ENCODE assay signal across 27 cellular contexts in the genomic region with DNA sequence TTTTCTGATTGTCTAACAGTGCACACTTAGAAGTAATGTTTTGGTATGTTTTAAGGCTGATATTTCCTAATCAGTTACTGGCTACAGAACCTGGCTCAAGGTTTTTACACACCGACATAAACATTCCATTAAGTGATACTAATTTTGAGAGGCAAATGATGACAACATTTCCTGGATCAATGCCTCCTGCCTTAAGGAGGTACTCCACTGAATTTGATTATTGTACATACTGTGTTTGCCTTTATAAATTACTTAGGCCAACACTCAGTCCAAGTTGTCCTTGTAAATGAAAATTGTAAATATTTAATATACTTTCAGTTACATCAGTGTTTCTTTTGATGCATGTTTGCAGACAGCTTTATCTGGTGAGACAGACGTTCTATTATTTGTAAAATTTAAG. TPM values are rescaled to one million over a fixed set of nuclear protein-coding genes. Genes with fewer than 3 reads are reported as not detected.
DNase-seq lines count a peak whose midpoint lies in the region; ATAC-seq and TF ChIP-seq lines count a peak whose summit lies in the region.
"Had no signal": no experiment of that assay in that cellular context is flagged by ENCODE, and none has a peak within 500 bp of the region (broad histone marks: within the 10 kb centered on the region; RNA-seq: fewer than 3 reads in every experiment).

No MANE protein-coding gene starts in this region.

- H2AK5ac ChIP-seq in IMR-90 (ENCODE audit: low read depth, low read length): no peak overlapping the region

- H3K27me3 Mint-ChIP-seq in activated T-helper 17 cell treated with anti-CD3 and anti-CD28 coated beads, Interleukin-2, amount 50 U/mL, for 72 hours: no peaks in the 10 kb centered on the region
- H3K27me3 Mint-ChIP-seq in activated T-cell treated with anti-CD3 and anti-CD28 coated beads, Interleukin-2, amount 50 U/mL, for 72 hours (ENCODE audit: low read depth): no peaks in the 10 kb centered on the region
- H3K27me3 Mint-ChIP-seq: activated CD4-positive, alpha-beta memory T cell treated with anti-CD3 and anti-CD28 coated beads for 36 hours; effector memory CD8-positive, alpha-beta T cell; natural killer cell treated with Interleukin-12 subunit alpha and Interleukin-12 subunit beta and Interleukin-15 and Interleukin-18, amount 100 ng/mL, for 72 hours; stimulated activated memory B cell treated with anti-CD40 and anti-IgM and Interleukin-4, amounts not matched to agents 10 μg/mL and 1 μg/mL and 100 μg/mL, for 72 hours; type B pancreatic cell had no signal

- no CpG with 5 or more reads among the region's 2 CpGs for WGBS in IMR-90 (ENCODE audit: extremely low coverage in 2 of 2, insufficient read length in 1 of 2), 2 experiments
- 51 to 54% methylated on average over 2 of the region's 2 CpGs for WGBS in heart right ventricle, 2 donors

- H2AK9ac ChIP-seq in IMR-90 (replicated peaks; ENCODE audit: low read depth, low read length, poor library complexity): no peak overlapping the region

- H4K20me1 ChIP-seq in IMR-90 (ENCODE audit: insufficient read depth, low read length): no peaks in the 10 kb centered on the region

- H4K5ac ChIP-seq in IMR-90 (ENCODE audit: low read depth, low read length): no peak overlapping the region

- H3K36me3 Mint-ChIP-seq in activated T-helper 17 cell treated with anti-CD3 and anti-CD28 coated beads, Interleukin-2, amount 50 U/mL, for 72 hours (ENCODE audit: low read depth): peaks cover 72% of the 10 kb centered on the region
- peaks cover 2 to 13% of the 10 kb centered on the region in 2 donors for H3K36me3 Mint-ChIP-seq in activated T-cell treated with anti-CD3 and anti-CD28 coated beads, Interleukin-2, amount 50 U/mL, for 72 hours (ENCODE audit: insufficient read depth in 2 of 2)

- DNase-seq in AG20443 (ENCODE audit: low spot score) (peak; percentile 25), IMR-90 (peak; percentile 71), astrocyte of the spinal cord (ENCODE audit: low read depth, low spot score) (peak; percentile 40), fibroblast of peridontal ligament (ENCODE audit: extremely low read depth) (peak; percentile 25), heart right ventricle (no peak), ecto neural progenitor cell (ENCODE audit: low spot score) (no peak)
- DNase-seq in activated T-cell treated with anti-CD3 and anti-CD28 coated beads, Interleukin-2, amount 50 U/mL, for 72 hours: no peak
- DNase-seq: activated CD4-positive, alpha-beta memory T cell treated with anti-CD3 and anti-CD28 coated beads for 36 hours; activated CD4-positive, CD25-positive, alpha-beta regulatory T cell treated with anti-CD3 and anti-CD28 coated beads, Interleukin-2, amount 50 U/mL, for 72 hours; activated CD8-positive, alpha-beta memory T cell treated with anti-CD3 and anti-CD28 coated beads, Interleukin-2, amount 50 U/mL, for 48 hours; COR-L47; DMS79 treated with DMSO at 0.1 percent for 48 hours; effector memory CD8-positive, alpha-beta T cell; immature natural killer cell; NCI-H1092 treated with DMSO at 0.1 percent for 48 hours; NCI-H187 treated with DMSO at 0.1 percent for 48 hours; NCI-H526; occipital lobe; SIG-M5 had no signal

- no peak overlapping the region for H2AFZ ChIP-seq in IMR-90 (replicated peaks; ENCODE audit: low read length, poor library complexity)

- ATAC-seq in IMR-90 (ENCODE audit: low read depth) (peak; percentile 73), heart right ventricle (no peak)
- no peak for ATAC-seq in activated T-helper 17 cell treated with anti-CD3 and anti-CD28 coated beads, Interleukin-2, amount 50 U/mL, for 72 hours (replicated peaks)
- no peak for ATAC-seq in activated T-cell treated with anti-CD3 and anti-CD28 coated beads, Interleukin-2, amount 50 U/mL, for 72 hours (replicated peaks in 1 of 2)
- ATAC-seq: activated naive CD4-positive, alpha-beta T cell treated with anti-CD3 and anti-CD28 coated beads, Interleukin-2, amount 50 U/mL, for 72 hours; effector memory CD8-positive, alpha-beta T cell; natural killer cell treated with Interleukin-12 subunit alpha and Interleukin-12 subunit beta and Interleukin-15 and Interleukin-18, amount 100 ng/mL, for 72 hours; stimulated activated memory B cell treated with anti-CD40 and anti-IgM and Interleukin-4, amounts not matched to agents 10 μg/mL and 1 μg/mL and 100 μg/mL, for 72 hours had no signal

- H2BK120ac ChIP-seq in IMR-90 (ENCODE audit: low read depth, low read length): no peak overlapping the region

- H3K9me3 ChIP-seq in IMR-90 (ENCODE audit: control insufficient read depth, insufficient read depth, low read length) (no peaks in the 10 kb centered on the region), heart right ventricle (peaks cover 0 to 4% (median 0%) of the 10 kb centered on the region in 11 donors)

- H3K9me1 ChIP-seq in IMR-90 (ENCODE audit: insufficient read depth, low read length): no peaks in the 10 kb centered on the region; the same call in 1 of the 2 replicates

- no peak overlapping the region for H3K14ac ChIP-seq in IMR-90 (replicated peaks; ENCODE audit: low read depth, low read length)

- intact Hi-C loops in IMR-90 (cut with micrococcal nuclease): no loop called here
- intact Hi-C loops in heart right ventricle (cut with DNase I): no loop called here

- H3K9me3 Mint-ChIP-seq in activated T-helper 17 cell treated with anti-CD3 and anti-CD28 coated beads, Interleukin-2, amount 50 U/mL, for 72 hours: no peaks in the 10 kb centered on the region
- no peaks in the 10 kb centered on the region for H3K9me3 Mint-ChIP-seq in activated T-cell treated with anti-CD3 and anti-CD28 coated beads, Interleukin-2, amount 50 U/mL, for 72 hours
- H3K9me3 Mint-ChIP-seq: activated CD4-positive, alpha-beta memory T cell treated with anti-CD3 and anti-CD28 coated beads for 36 hours; activated naive CD4-positive, alpha-beta T cell treated with anti-CD3 and anti-CD28 coated beads, Interleukin-2, amount 50 U/mL, for 72 hours; effector memory CD8-positive, alpha-beta T cell; immature natural killer cell; natural killer cell treated with Interleukin-12 subunit alpha and Interleukin-12 subunit beta and Interleukin-15 and Interleukin-18, amount 100 ng/mL, for 72 hours; stimulated activated memory B cell treated with anti-CD40 and anti-IgM and Interleukin-4, amounts not matched to agents 10 μg/mL and 1 μg/mL and 100 μg/mL, for 72 hours; type B pancreatic cell had no signal

- no peak overlapping the region for H3K9ac ChIP-seq in IMR-90 (ENCODE audit: low read depth, low read length)

- H3K4me1 Mint-ChIP-seq in activated T-helper 17 cell treated with anti-CD3 and anti-CD28 coated beads, Interleukin-2, amount 50 U/mL, for 72 hours: no peaks in the 10 kb centered on the region
- no peaks in the 10 kb centered on the region for H3K4me1 Mint-ChIP-seq in activated T-cell treated with anti-CD3 and anti-CD28 coated beads, Interleukin-2, amount 50 U/mL, for 72 hours (ENCODE audit: low read depth)
- H3K4me1 Mint-ChIP-seq: immature natural killer cell; stimulated activated memory B cell treated with anti-CD40 and anti-IgM and Interleukin-4, amounts not matched to agents 10 μg/mL and 1 μg/mL and 100 μg/mL, for 72 hours had no signal

- no peak overlapping the region for H3K56ac ChIP-seq in IMR-90 (ENCODE audit: extremely low read depth, insufficient read depth, low read length)

- peak overlapping the region; percentile 24; the same call in 1 of the 2 replicates for H3K18ac ChIP-seq in IMR-90 (ENCODE audit: low read depth, low read length)

- no peak overlapping the region for H3K27ac ChIP-seq in IMR-90 (ENCODE audit: insufficient read depth, low read length)
- no peak overlapping the region for H3K27ac ChIP-seq in heart right ventricle
- H3K27ac ChIP-seq: C4-2B, coronary artery had no signal

- TF ChIP-seq CTCF in IMR-90 (conservative IDR thresholded peaks at IDR 0.05; ENCODE audit: low read depth, low read length) (no peak), astrocyte of the spinal cord (IDR thresholded peaks at IDR 0.05; ENCODE audit: low read depth, low read length) (no peak), heart right ventricle (IDR thresholded peaks at IDR 0.05) (no peak)

- POLR2A ChIA-PET in IMR-90 (lab: Charles Lee; ENCODE audit: unreplicated experiment): no interaction called here

- H3K36me3 ChIP-seq in IMR-90 (ENCODE audit: control insufficient read depth, insufficient read depth, low read length) (0 out of 2 replicates have a peak, but pooled peaks cover 1% of the 10 kb centered on the region), heart right ventricle (peaks cover 0 to 64% (median 15%) of the 10 kb centered on the region in 9 donors)

- H3K4me3 ChIP-seq in IMR-90 (ENCODE audit: insufficient read depth, low read depth, low read length): no peak overlapping the region
- no peak overlapping the region for H3K4me3 ChIP-seq in astrocyte of the spinal cord (ENCODE audit: low read depth, low read length)
- H3K4me3 ChIP-seq in heart right ventricle: no peak overlapping the region
- H3K4me3 ChIP-seq: coronary artery had no signal

- in situ Hi-C loops in IMR-90 (cut with MboI; ENCODE audit: low sequenced_read_pairs): no loop called here
- in situ Hi-C loops in astrocyte of the spinal cord (cut with HindIII; ENCODE audit: low sequenced_read_pairs): no loop called here

- peaks cover 7% of the 10 kb centered on the region for H3K4me1 ChIP-seq in IMR-90 (ENCODE audit: control insufficient read depth, insufficient read depth, low read length)
- H3K4me1 ChIP-seq in heart right ventricle: peaks cover 0 to 18% (median 10%) of the 10 kb centered on the region in 9 donors

- H4K8ac ChIP-seq in IMR-90 (ENCODE audit: low read depth in 2 of 2, low read length in 2 of 2): no peak overlapping the region; a peak in 1 of 4 replicates

- no peak overlapping the region for H4K91ac ChIP-seq in IMR-90 (ENCODE audit: insufficient read depth, low read depth, low read length)

- dilution Hi-C loops in IMR-90 (cut with HindIII; ENCODE audit: low sequenced_read_pairs, unreplicated experiment): no loop called here

- no peak overlapping the region for H2BK20ac ChIP-seq in IMR-90 (ENCODE audit: low read depth, low read length)

- H3K4me3 Mint-ChIP-seq in activated T-helper 17 cell treated with anti-CD3 and anti-CD28 coated beads, Interleukin-2, amount 50 U/mL, for 72 hours: no peak overlapping the region
- no peak overlapping the region for H3K4me3 Mint-ChIP-seq in activated T-cell treated with anti-CD3 and anti-CD28 coated beads, Interleukin-2, amount 50 U/mL, for 72 hours
- H3K4me3 Mint-ChIP-seq: activated CD4-positive, alpha-beta memory T cell treated with anti-CD3 and anti-CD28 coated beads for 36 hours; effector memory CD8-positive, alpha-beta T cell; immature natural killer cell; natural killer cell treated with Interleukin-12 subunit alpha and Interleukin-12 subunit beta and Interleukin-15 and Interleukin-18, amount 100 ng/mL, for 72 hours; stimulated activated memory B cell treated with anti-CD40 and anti-IgM and Interleukin-4, amounts not matched to agents 10 μg/mL and 1 μg/mL and 100 μg/mL, for 72 hours; type B pancreatic cell had no signal

- H3K27me3 ChIP-seq in IMR-90 (ENCODE audit: control insufficient read depth, insufficient read depth, low read length): no peaks in the 10 kb centered on the region
- no peaks in the 10 kb centered on the region for H3K27me3 ChIP-seq in heart right ventricle

- CTCF ChIA-PET in IMR-90 (lab: Yijun Ruan, JAX): interaction anchor here (0.6 to 1.4 kb wide), 2 partner anchors 13 to 73 kb away, joined by 3 to 4 read pairs; no protein-coding TSS in a partner anchor

- H2BK5ac ChIP-seq in IMR-90 (ENCODE audit: low read depth, low read length, poor library complexity, severe bottlenecking): peak overlapping the region; percentile 75

- no peak for TF ChIP-seq RAD21 in IMR-90 (IDR thresholded peaks at IDR 0.05; ENCODE audit: low read length)

- no peak overlapping the region for H3K4ac ChIP-seq in IMR-90 (ENCODE audit: low read depth, low read length)

- no peak overlapping the region for H2BK15ac ChIP-seq in IMR-90 (ENCODE audit: low read depth, low read length)

- BruUV-seq in IMR-90 (replicated peaks; lab: Mats Ljungman, UMichigan): no TSS peak

- no peak overlapping the region for H3K27ac Mint-ChIP-seq in activated T-helper 17 cell treated with anti-CD3 and anti-CD28 coated beads, Interleukin-2, amount 50 U/mL, for 72 hours
- H3K27ac Mint-ChIP-seq in activated T-cell treated with anti-CD3 and anti-CD28 coated beads, Interleukin-2, amount 50 U/mL, for 72 hours: no peak overlapping the region
- H3K27ac Mint-ChIP-seq: activated CD4-positive, alpha-beta memory T cell treated with anti-CD3 and anti-CD28 coated beads for 36 hours; activated naive CD4-positive, alpha-beta T cell treated with anti-CD3 and anti-CD28 coated beads, Interleukin-2, amount 50 U/mL, for 72 hours; effector memory CD8-positive, alpha-beta T cell; immature natural killer cell; natural killer cell treated with Interleukin-12 subunit alpha and Interleukin-12 subunit beta and Interleukin-15 and Interleukin-18, amount 100 ng/mL, for 72 hours; stimulated activated memory B cell treated with anti-CD40 and anti-IgM and Interleukin-4, amounts not matched to agents 10 μg/mL and 1 μg/mL and 100 μg/mL, for 72 hours; type B pancreatic cell had no signal

- no peak overlapping the region for H3K23ac ChIP-seq in IMR-90 (ENCODE audit: low read depth, low read length)

- peak overlapping the region; percentile 70; the same call in 1 of the 2 replicates for H3K4me2 ChIP-seq in IMR-90 (ENCODE audit: low read depth, low read length)

- H3K79me1 ChIP-seq in IMR-90 (ENCODE audit: low read depth in 1 of 2, low read length in 2 of 2): peaks cover 8 to 20% of the 10 kb centered on the region in 2 experiments; a peak in 2 of 4 replicates

- TF ChIP-seq POLR2A in IMR-90 (IDR thresholded peaks at IDR 0.05; ENCODE audit: low read depth, low read length): no peak

RNA-seq across cellular contexts. Expression of a gene that starts 24.2 kb away (rescaled TPM):
- 83.0 and 93.6 TPM in 2 replicates for total RNA-seq in IMR-90 (2012; rRNA removed)
- 134 and 155 TPM in 2 replicates for polyA plus RNA-seq in IMR-90 (2012; rRNA removed)
- polyA plus RNA-seq in IMR-90 (2012; cell fraction: cytosol; rRNA removed): 39.5 and 71.9 TPM in 2 replicates
- polyA plus RNA-seq in IMR-90 (2012; cell fraction: nucleus; rRNA removed; ENCODE audit: low replicate concordance): 16.2 and 67.7 TPM in 2 replicates
- total RNA-seq in heart right ventricle: 10 to 100 TPM in 1 of 10 donors, 1 to 10 TPM in 9; 2.5 to 10.0 (median 3.2) TPM
- 1 to 10 TPM; 3.4 to 5.6 TPM for polyA plus RNA-seq in heart right ventricle
- total RNA-seq in activated T-helper 17 cell treated with anti-CD3 and anti-CD28 coated beads, Interleukin-2, amount 50 U/mL, for 72 hours: 10 to 100 TPM; 11.9 to 14.9 TPM
- total RNA-seq in activated T-cell treated with anti-CD3 and anti-CD28 coated beads, Interleukin-2, amount 50 U/mL, for 72 hours: 1 to 10 TPM; 5.5 to 5.7 TPM

RNA-seq across cellular contexts. Expression of a gene that starts 35.6 kb away (rescaled TPM):
- total RNA-seq in IMR-90 (2012; rRNA removed): 0.90 and 1.9 TPM in 2 replicates
- 2.6 and 3.0 TPM in 2 replicates for polyA plus RNA-seq in IMR-90 (2012; rRNA removed)
- polyA plus RNA-seq in IMR-90 (2012; cell fraction: cytosol; rRNA removed): 1.9 and 11.6 TPM in 2 replicates
- 3.8 and 4.0 TPM in 2 replicates for polyA plus RNA-seq in IMR-90 (2012; cell fraction: nucleus; rRNA removed; ENCODE audit: low replicate concordance)
- total RNA-seq in heart right ventricle: 10 to 100 TPM in 3 of 10 donors, 1 to 10 TPM in 4, under 1 TPM in 3; 0.32 to 99.0 (median 2.2) TPM
- polyA plus RNA-seq in heart right ventricle: 10 to 100 TPM in 1 of 2 donors, 1 to 10 TPM in 1; 5.4 to 23.3 TPM
- total RNA-seq in activated T-helper 17 cell treated with anti-CD3 and anti-CD28 coated beads, Interleukin-2, amount 50 U/mL, for 72 hours: not detected
- under 1 TPM in 1 of 2 donors, not detected in 1; 0.41 TPM for total RNA-seq in activated T-cell treated with anti-CD3 and anti-CD28 coated beads, Interleukin-2, amount 50 U/mL, for 72 hours
- total RNA-seq: activated CD4-positive, alpha-beta memory T cell treated with anti-CD3 and anti-CD28 coated beads for 36 hours; activated naive CD4-positive, alpha-beta T cell treated with anti-CD3 and anti-CD28 coated beads, Interleukin-2, amount 50 U/mL, for 72 hours; natural killer cell treated with Interleukin-12 subunit alpha and Interleukin-12 subunit beta and Interleukin-15 and Interleukin-18, amount 100 ng/mL, for 72 hours; T-helper 2 cell treated with Interferon-gamma antibody and Interleukin-4, amounts not matched to agents 100 ng/mL and 5 ng/mL, for 36 hours had no signal
- polyA plus RNA-seq: immature natural killer cell had no signal

RNA-seq across cellular contexts. Expression of a gene that starts 52.3 kb away (rescaled TPM):
- total RNA-seq in IMR-90 (2012; rRNA removed) (36.0 and 55.0 TPM in 2 replicates), heart right ventricle (10 to 100 TPM; 46.9 to 86.4 (median 70.0) TPM)
- polyA plus RNA-seq in IMR-90 (2012; rRNA removed) (9.9 and 12.4 TPM in 2 replicates), heart right ventricle (10 to 100 TPM; 15.1 to 22.3 TPM)
- polyA plus RNA-seq in IMR-90 (2012; cell fraction: cytosol; rRNA removed): 2.3 and 2.5 TPM in 2 replicates
- polyA plus RNA-seq in IMR-90 (2012; cell fraction: nucleus; rRNA removed; ENCODE audit: low replicate concordance): 1.6 and 9.6 TPM in 2 replicates
- total RNA-seq in activated T-helper 17 cell treated with anti-CD3 and anti-CD28 coated beads, Interleukin-2, amount 50 U/mL, for 72 hours: 10 to 100 TPM; 40.6 to 69.1 TPM
- 10 to 100 TPM; 44.9 to 45.6 TPM for total RNA-seq in activated T-cell treated with anti-CD3 and anti-CD28 coated beads, Interleukin-2, amount 50 U/mL, for 72 hours

Comparison
In these comparisons a context has a peak if more than half of its experiments do, and no peak if none do; other contexts are left out.
1. DNase-seq: peak in AG20443 (single experiment), IMR-90 (single experiment), astrocyte of the spinal cord (single experiment) and fibroblast of peridontal ligament (single experiment); none in heart right ventricle (0 of 2), activated T-cell treated with anti-CD3 and anti-CD28 coated beads, Interleukin-2, amount 50 U/mL, for 72 hours (0 of 2) and ecto neural progenitor cell (single experiment).